8 cellular contexts compared by ENCODE assay signal in genomic region chr1:113976609-113977278, GRCh38. TPM values are rescaled to one million over a fixed set of nuclear protein-coding genes. Genes with fewer than 3 reads are reported as not detected.
A peak's percentile ranks its signal among the peaks of the same experiment; 100 is the strongest.
DNase-seq lines count a peak whose midpoint lies in the region; ATAC-seq and TF ChIP-seq lines count a peak whose summit lies in the region.

No MANE protein-coding gene starts in this region.

- peaks cover 51% of the 10 kb centered on the region for H3K4me1 ChIP-seq in ectodermal cell (ENCODE audit: control insufficient read depth, insufficient read depth, low read length)

- ATAC-seq in GM21528 (IDR thresholded peaks at IDR 0.05; ENCODE audit: low FRiP score, unreplicated experiment) (no peak), HG02884 (IDR thresholded peaks at IDR 0.05; ENCODE audit: unreplicated experiment) (no peak)

- H3K27ac Mint-ChIP-seq in nephron = peak overlapping the region; percentile 73 to 99 (median 81)

- no peaks in the 10 kb centered on the region for H3K27me3 Mint-ChIP-seq in nephron (ENCODE audit: low read depth)

- DNase-seq in GM12864 (ENCODE audit: low read depth) (no peak), NCI-H69 (lab: John Stamatoyannopoulos, UW) (peak; percentile 3), GM19240 (ENCODE audit: insufficient read length, low spot score) (no peak), NCI-H748 treated with DMSO at 0.1 percent for 48 hours (lab: John Stamatoyannopoulos, UW) (no peak)

- peak overlapping the region; percentile 68 for H3K27ac ChIP-seq in ectodermal cell (ENCODE audit: insufficient read depth, low read depth, low read length, poor library complexity, severe bottlenecking)

- no peaks in the 10 kb centered on the region for H3K9me3 ChIP-seq in ectodermal cell (ENCODE audit: control insufficient read depth, low read length)

- TF ChIP-seq CTCF in GM12864 (IDR thresholded peaks at IDR 0.05; ENCODE audit: low read depth, low read length, missing control alignments) (peak; percentile 43), nephron (IDR thresholded peaks at IDR 0.05; ENCODE audit: unreplicated experiment in 3 of 3) (peak; percentile 54 to 60 (median 56))

- WGBS in ectodermal cell, 2 experiments = 28 to 31% methylated on average over 4 of the region's 4 CpGs

- H3K4me3 Mint-ChIP-seq in nephron = peak overlapping the region in 1 of 3 experiments; percentile 62

- no peaks in the 10 kb centered on the region for H3K27me3 ChIP-seq in ectodermal cell (ENCODE audit: control insufficient read depth, insufficient read depth, low read length, poor library complexity, severe bottlenecking)

- peaks cover 39% of the 10 kb centered on the region for H3K36me3 Mint-ChIP-seq in nephron (ENCODE audit: low read depth)

- H3K9me3 Mint-ChIP-seq in nephron = no peaks in the 10 kb centered on the region

- peaks cover 3% of the 10 kb centered on the region for H3K36me3 ChIP-seq in ectodermal cell (ENCODE audit: control insufficient read depth, insufficient read depth, low read length)

- H3K4me1 Mint-ChIP-seq in nephron = peaks cover 57% of the 10 kb centered on the region

- H3K4me3 ChIP-seq in GM12864 (ENCODE audit: low read depth, low read length) = no peak overlapping the region
- no peak overlapping the region for H3K4me3 ChIP-seq in ectodermal cell (ENCODE audit: insufficient read depth, low read depth, low read length)

RNA-seq across cellular contexts. Expression of gene OLFML3, which starts 2.5 kb away (rescaled TPM):
- 33.1 TPM for polyA plus RNA-seq in ectodermal cell (2013, experiment 1 of 4)
- polyA plus RNA-seq in ectodermal cell (2013, experiment 2 of 4) = 28.6 TPM
- 23.1 TPM for polyA plus RNA-seq in ectodermal cell (2013, experiment 3 of 4)
- 25.9 TPM for polyA plus RNA-seq in ectodermal cell (2013, experiment 4 of 4)

RNA-seq across cellular contexts. Expression of gene HIPK1, which starts 47.6 kb away (rescaled TPM):
- polyA plus RNA-seq in ectodermal cell (2013, experiment 1 of 4) = 37.8 TPM
- 39.6 TPM for polyA plus RNA-seq in ectodermal cell (2013, experiment 2 of 4)
- 30.7 TPM for polyA plus RNA-seq in ectodermal cell (2013, experiment 3 of 4)
- 35.2 TPM for polyA plus RNA-seq in ectodermal cell (2013, experiment 4 of 4)
